ENCODE assay signal across 9 cellular contexts in genomic region chr10:124648131-124648475, GRCh38.
DNase-seq lines count a peak whose midpoint lies in the region; ATAC-seq, FAIRE-seq and TF ChIP-seq lines count a peak whose summit lies in the region.
"Had no signal": no experiment of that assay in that cellular context is flagged by ENCODE, and none has a peak within 500 bp of the region (broad histone marks: within the 10 kb centered on the region; RNA-seq: fewer than 3 reads in every experiment).

No MANE protein-coding gene starts in this region.

- H3K4me1 Mint-ChIP-seq in activated CD8-positive, alpha-beta T cell treated with anti-CD3 and anti-CD28 coated beads, Interleukin-2, amount 10 ng/mL, durations not matched to agents 7 days and 5 days (ENCODE audit: low read depth) = peaks cover 76% of the 10 kb centered on the region
- peaks cover 88 to 100% of the 10 kb centered on the region in 2 donors for H3K4me1 Mint-ChIP-seq in stimulated activated naive B cell treated with anti-CD40 and anti-IgM and Interleukin-4, amounts not matched to agents 10 μg/mL and 1 μg/mL and 100 μg/mL, for 72 hours

- H3K27me3 ChIP-seq in SK-N-SH (ENCODE audit: insufficient read depth) = no peaks in the 10 kb centered on the region

- TF ChIP-seq CTCF in SK-N-SH (IDR thresholded peaks at IDR 0.05) (no peak), kidney (IDR thresholded peaks at IDR 0.05; ENCODE audit: borderline replicate concordance, extremely low read depth, insufficient read depth) (no peak)

- H3K4me1 ChIP-seq in SK-N-SH (ENCODE audit: control insufficient read depth in 1 of 2, insufficient read depth in 2 of 2, low read depth in 1 of 2, low read length in 1 of 2) = peaks cover 24 to 91% of the 10 kb centered on the region in 2 experiments
- H3K4me1 ChIP-seq in kidney (ENCODE audit: control insufficient read depth in 1 of 2, insufficient read depth in 1 of 2, low read depth in 1 of 2, low read length in 2 of 2) = peaks cover 31 to 56% of the 10 kb centered on the region in 2 donors

- H3K9ac ChIP-seq in SK-N-SH (no peak overlapping the region), kidney (ENCODE audit: low read length in 2 of 2) (no peak overlapping the region)

- no peaks in the 10 kb centered on the region for H3K9me2 ChIP-seq in SK-N-SH

- no peak for TF ChIP-seq EP300 in SK-N-SH (IDR thresholded peaks at IDR 0.05; ENCODE audit: borderline replicate concordance in 1 of 2, low read depth in 1 of 2, low read length in 1 of 2)

- H2AFZ ChIP-seq in SK-N-SH (ENCODE audit: low read depth) = no peak overlapping the region

- H3K4me3 ChIP-seq in SK-N-SH (ENCODE audit: low read depth in 2 of 2, low read length in 1 of 2) = no peak overlapping the region
- H3K4me3 ChIP-seq in kidney (ENCODE audit: low read length in 2 of 2) = no peak overlapping the region

- no peak for DNase-seq in SK-N-SH
- DNase-seq in activated CD8-positive, alpha-beta T cell treated with anti-CD3 and anti-CD28 coated beads, Interleukin-2, amount 10 ng/mL, durations not matched to agents 7 days and 5 days = no peak
- DNase-seq in kidney = peak; percentile 64
- no peak for DNase-seq in stimulated activated naive B cell treated with anti-CD40 and anti-IgM and Interleukin-4, amounts not matched to agents 10 μg/mL and 1 μg/mL and 100 μg/mL, for 72 hours
- DNase-seq in dermis blood vessel endothelial cell = no peak
- no peak for DNase-seq in cortex of kidney (lab: John Stamatoyannopoulos, UW)

- peak overlapping the region; percentile 92 for H3K27ac Mint-ChIP-seq in activated CD8-positive, alpha-beta T cell treated with anti-CD3 and anti-CD28 coated beads, Interleukin-2, amount 10 ng/mL, durations not matched to agents 7 days and 5 days
- H3K27ac Mint-ChIP-seq in stimulated activated naive B cell treated with anti-CD40 and anti-IgM and Interleukin-4, amounts not matched to agents 10 μg/mL and 1 μg/mL and 100 μg/mL, for 72 hours = peak overlapping the region; percentile 95

- intact Hi-C loops in kidney (cut with DNase I) = no loop called here

- no peaks in the 10 kb centered on the region for H3K27me3 Mint-ChIP-seq in activated CD8-positive, alpha-beta T cell treated with anti-CD3 and anti-CD28 coated beads, Interleukin-2, amount 10 ng/mL, durations not matched to agents 7 days and 5 days (ENCODE audit: low read depth)
- H3K27me3 Mint-ChIP-seq in stimulated activated naive B cell treated with anti-CD40 and anti-IgM and Interleukin-4, amounts not matched to agents 10 μg/mL and 1 μg/mL and 100 μg/mL, for 72 hours = no peaks in the 10 kb centered on the region

- H4K20me1 ChIP-seq in SK-N-SH (ENCODE audit: insufficient read depth) = no peaks in the 10 kb centered on the region

- H3K36me3 ChIP-seq in SK-N-SH (replicated peaks in 1 of 2; ENCODE audit: control insufficient read depth in 1 of 2, insufficient read depth in 2 of 2, low read length in 1 of 2) (no peaks in the 10 kb centered on the region), kidney (ENCODE audit: control insufficient read depth in 1 of 2, insufficient read depth in 2 of 2, low read length in 2 of 2) (peaks cover 0 to 5% of the 10 kb centered on the region in 2 donors)

- H3K4me3 Mint-ChIP-seq in activated CD8-positive, alpha-beta T cell treated with anti-CD3 and anti-CD28 coated beads, Interleukin-2, amount 10 ng/mL, durations not matched to agents 7 days and 5 days = peak overlapping the region; percentile 70
- peak overlapping the region; percentile 60 to 67 for H3K4me3 Mint-ChIP-seq in stimulated activated naive B cell treated with anti-CD40 and anti-IgM and Interleukin-4, amounts not matched to agents 10 μg/mL and 1 μg/mL and 100 μg/mL, for 72 hours

- peaks cover 11% of the 10 kb centered on the region; the same call in 1 of the 2 replicates for H3K79me2 ChIP-seq in SK-N-SH (ENCODE audit: insufficient read depth)

- no peaks in the 10 kb centered on the region for H3K9me3 Mint-ChIP-seq in activated CD8-positive, alpha-beta T cell treated with anti-CD3 and anti-CD28 coated beads, Interleukin-2, amount 10 ng/mL, durations not matched to agents 7 days and 5 days (ENCODE audit: insufficient read depth)
- H3K9me3 Mint-ChIP-seq in stimulated activated naive B cell treated with anti-CD40 and anti-IgM and Interleukin-4, amounts not matched to agents 10 μg/mL and 1 μg/mL and 100 μg/mL, for 72 hours = no peaks in the 10 kb centered on the region

- ATAC-seq in SK-N-SH treated with all-trans-retinoic acid at 6 μM for 48 hours (no peak), GM19397 (IDR thresholded peaks at IDR 0.05; ENCODE audit: unreplicated experiment) (no peak)
- peak; percentile 2 for ATAC-seq in activated CD8-positive, alpha-beta T cell treated with anti-CD3 and anti-CD28 coated beads, Interleukin-2, amount 10 ng/mL, durations not matched to agents 7 days and 5 days
- no peak for ATAC-seq in stimulated activated naive B cell treated with anti-CD40 and anti-IgM and Interleukin-4, amounts not matched to agents 10 μg/mL and 1 μg/mL and 100 μg/mL, for 72 hours (replicated peaks)

- peaks cover 19% of the 10 kb centered on the region for H3K36me3 Mint-ChIP-seq in activated CD8-positive, alpha-beta T cell treated with anti-CD3 and anti-CD28 coated beads, Interleukin-2, amount 10 ng/mL, durations not matched to agents 7 days and 5 days (ENCODE audit: low read depth)
- H3K36me3 Mint-ChIP-seq in stimulated activated naive B cell treated with anti-CD40 and anti-IgM and Interleukin-4, amounts not matched to agents 10 μg/mL and 1 μg/mL and 100 μg/mL, for 72 hours = peaks cover 8 to 18% of the 10 kb centered on the region in 2 donors

- H3K27ac ChIP-seq in SK-N-SH (ENCODE audit: low read depth in 2 of 2, low read length in 1 of 2) (peak overlapping the region; percentile 46 to 97; a peak in 3 of 4 replicates), kidney (ENCODE audit: low read depth in 2 of 2, low read length in 2 of 2) (peak overlapping the region; percentile 57 to 67)
- H3K27ac ChIP-seq: 22Rv1 had no signal

- H3K4me2 ChIP-seq in SK-N-SH = peak overlapping the region; percentile 53; the same call in 1 of the 2 replicates

- 83% methylated on average over 4 of the region's 7 CpGs for WGBS in SK-N-SH (ENCODE audit: low lambda C conversion rate)

- no peak for TF ChIP-seq RAD21 in SK-N-SH (IDR thresholded peaks at IDR 0.05; ENCODE audit: low read length)

- CTCF ChIA-PET in SK-N-SH (lab: Yijun Ruan, JAX) = interaction anchor here (0.5 to 3.6 kb wide), 14 partner anchors 16 to 924 kb away, joined by 3 to 36 read pairs (median 4); no protein-coding TSS in a partner anchor
- CTCF ChIA-PET in activated CD8-positive, alpha-beta T cell treated with anti-CD3 and anti-CD28 coated beads, Interleukin-2, amount 10 ng/mL, durations not matched to agents 7 days and 5 days (lab: Charles Lee) = interaction anchor here (0.7 to 5.5 kb wide), 19 partner anchors 11 to 179 kb away, joined by 3 to 63 read pairs (median 7); no protein-coding TSS in a partner anchor

- FAIRE-seq in kidney (lab: Jason Lieb, UNC) = no peak

- H3K9me3 ChIP-seq in SK-N-SH (no peaks in the 10 kb centered on the region), kidney (ENCODE audit: control insufficient read depth in 1 of 2, low read length in 2 of 2) (no peaks in the 10 kb centered on the region)

- H3F3A ChIP-seq in SK-N-SH (replicated peaks; ENCODE audit: insufficient read depth) = peaks cover 4% of the 10 kb centered on the region

- POLR2A ChIA-PET in SK-N-SH (lab: Yijun Ruan, JAX) = interaction anchor here (1.7 kb wide), 1 partner anchor 23 kb away, joined by 10 read pairs; no protein-coding TSS in a partner anchor
- POLR2A ChIA-PET in activated CD8-positive, alpha-beta T cell treated with anti-CD3 and anti-CD28 coated beads, Interleukin-2, amount 10 ng/mL, durations not matched to agents 7 days and 5 days (lab: Charles Lee) = interaction anchor here (0.5 to 2.2 kb wide), 10 partner anchors 18 to 140 kb away, joined by 3 to 9 read pairs (median 4); no protein-coding TSS in a partner anchor

TF ChIP-seq in SK-N-SH, 30 proteins besides CTCF, POLR2A, EP300 and RAD21 (continues in another document):
- TF ChIP-seq IRF3 (IDR thresholded peaks at IDR 0.05; ENCODE audit: low read depth, low read length) = no peak
- 0 out of 2 replicates have a peak, but pooled peaks have one; percentile 8 for TF ChIP-seq FOXJ3 (CRISPR knock-in tag; IDR thresholded peaks at IDR 0.05)
- no peak for TF ChIP-seq EZH2phosphoT487 (IDR thresholded peaks at IDR 0.05; ENCODE audit: borderline replicate concordance, low read depth)

TF ChIP-seq in SK-N-SH treated with all-trans-retinoic acid at 6 μM for 48 hours, 23 proteins besides CTCF, POLR2A, EP300 and RAD21 (continues in another document):
- TF ChIP-seq ZNF70 (CRISPR knock-in tag; IDR thresholded peaks at IDR 0.05) (no peak), GLIS3 (CRISPR knock-in tag; IDR thresholded peaks at IDR 0.05) (no peak), PATZ1 (CRISPR knock-in tag; IDR thresholded peaks at IDR 0.05; ENCODE audit: borderline replicate concordance) (no peak), ISL1 (CRISPR knock-in tag; IDR thresholded peaks at IDR 0.05) (no peak), CREB5 (CRISPR knock-in tag; IDR thresholded peaks at IDR 0.05; ENCODE audit: low read depth) (no peak), RARB (CRISPR knock-in tag; IDR thresholded peaks at IDR 0.05) (no peak), ZFP3 (CRISPR knock-in tag; IDR thresholded peaks at IDR 0.05) (no peak), CSDC2 (CRISPR knock-in tag; IDR thresholded peaks at IDR 0.05) (no peak)
